In the genomic region with DNA sequence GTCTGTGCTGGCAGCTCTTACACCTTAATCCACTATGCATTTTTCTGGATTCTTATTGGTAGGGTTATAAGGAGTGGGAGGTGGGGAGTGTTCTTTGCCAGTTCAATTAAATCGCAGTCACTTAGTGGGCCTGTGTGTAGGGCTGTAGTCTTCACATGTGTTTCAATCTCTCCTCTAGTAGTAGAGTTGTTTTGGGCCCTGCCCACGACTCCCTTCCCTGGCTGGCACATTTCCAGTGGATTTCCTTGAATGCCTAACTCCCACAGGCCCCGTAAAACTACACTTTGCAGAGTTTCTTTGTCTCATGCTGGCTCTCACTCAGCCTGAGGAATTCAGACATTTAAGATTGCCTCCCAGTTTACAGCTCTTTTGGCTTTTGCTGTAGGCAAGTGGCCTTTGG, we compare ENCODE assay signal across 2 cellular contexts.
TF ChIP-seq lines count a peak whose summit lies in the region.

No MANE protein-coding gene starts in this region.

TF ChIP-seq in SK-N-SH treated with all-trans-retinoic acid at 6 μM for 48 hours, 23 proteins besides CTCF, POLR2A, EP300 and RAD21 (continued from another document):
- TF ChIP-seq, protein P1, sequence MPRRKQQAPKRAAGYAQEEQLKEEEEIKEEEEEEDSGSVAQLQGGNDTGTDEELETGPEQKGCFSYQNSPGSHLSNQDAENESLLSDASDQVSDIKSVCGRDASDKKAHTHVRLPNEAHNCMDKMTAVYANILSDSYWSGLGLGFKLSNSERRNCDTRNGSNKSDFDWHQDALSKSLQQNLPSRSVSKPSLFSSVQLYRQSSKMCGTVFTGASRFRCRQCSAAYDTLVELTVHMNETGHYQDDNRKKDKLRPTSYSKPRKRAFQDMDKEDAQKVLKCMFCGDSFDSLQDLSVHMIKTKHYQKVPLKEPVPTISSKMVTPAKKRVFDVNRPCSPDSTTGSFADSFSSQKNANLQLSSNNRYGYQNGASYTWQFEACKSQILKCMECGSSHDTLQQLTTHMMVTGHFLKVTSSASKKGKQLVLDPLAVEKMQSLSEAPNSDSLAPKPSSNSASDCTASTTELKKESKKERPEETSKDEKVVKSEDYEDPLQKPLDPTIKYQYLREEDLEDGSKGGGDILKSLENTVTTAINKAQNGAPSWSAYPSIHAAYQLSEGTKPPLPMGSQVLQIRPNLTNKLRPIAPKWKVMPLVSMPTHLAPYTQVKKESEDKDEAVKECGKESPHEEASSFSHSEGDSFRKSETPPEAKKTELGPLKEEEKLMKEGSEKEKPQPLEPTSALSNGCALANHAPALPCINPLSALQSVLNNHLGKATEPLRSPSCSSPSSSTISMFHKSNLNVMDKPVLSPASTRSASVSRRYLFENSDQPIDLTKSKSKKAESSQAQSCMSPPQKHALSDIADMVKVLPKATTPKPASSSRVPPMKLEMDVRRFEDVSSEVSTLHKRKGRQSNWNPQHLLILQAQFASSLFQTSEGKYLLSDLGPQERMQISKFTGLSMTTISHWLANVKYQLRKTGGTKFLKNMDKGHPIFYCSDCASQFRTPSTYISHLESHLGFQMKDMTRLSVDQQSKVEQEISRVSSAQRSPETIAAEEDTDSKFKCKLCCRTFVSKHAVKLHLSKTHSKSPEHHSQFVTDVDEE (CRISPR knock-in tag; IDR thresholded peaks at IDR 0.05) = no peak
- no peak for TF ChIP-seq CSDC2 (CRISPR knock-in tag; IDR thresholded peaks at IDR 0.05)
- no peak for TF ChIP-seq TCF4 (CRISPR knock-in tag; IDR thresholded peaks at IDR 0.05; ENCODE audit: borderline replicate concordance)
- TF ChIP-seq PPARA (CRISPR knock-in tag; IDR thresholded peaks at IDR 0.05; ENCODE audit: borderline replicate concordance) = no peak

TF ChIP-seq in SK-N-SH, 30 proteins besides CTCF, POLR2A, EP300 and RAD21 (continued from another document):
- no peak for TF ChIP-seq REST (IDR thresholded peaks at IDR 0.05; ENCODE audit: low read depth, low read length)
- TF ChIP-seq TAF1 (IDR thresholded peaks at IDR 0.05; ENCODE audit: borderline replicate concordance, low read depth, low read length) = no peak
- TF ChIP-seq, protein P2, sequence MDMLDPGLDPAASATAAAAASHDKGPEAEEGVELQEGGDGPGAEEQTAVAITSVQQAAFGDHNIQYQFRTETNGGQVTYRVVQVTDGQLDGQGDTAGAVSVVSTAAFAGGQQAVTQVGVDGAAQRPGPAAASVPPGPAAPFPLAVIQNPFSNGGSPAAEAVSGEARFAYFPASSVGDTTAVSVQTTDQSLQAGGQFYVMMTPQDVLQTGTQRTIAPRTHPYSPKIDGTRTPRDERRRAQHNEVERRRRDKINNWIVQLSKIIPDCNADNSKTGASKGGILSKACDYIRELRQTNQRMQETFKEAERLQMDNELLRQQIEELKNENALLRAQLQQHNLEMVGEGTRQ (IDR thresholded peaks at IDR 0.05; ENCODE audit: borderline replicate concordance, low read depth, low read length) = no peak
- TF ChIP-seq ELF1 (IDR thresholded peaks at IDR 0.05) = no peak
